In the genomic region with DNA sequence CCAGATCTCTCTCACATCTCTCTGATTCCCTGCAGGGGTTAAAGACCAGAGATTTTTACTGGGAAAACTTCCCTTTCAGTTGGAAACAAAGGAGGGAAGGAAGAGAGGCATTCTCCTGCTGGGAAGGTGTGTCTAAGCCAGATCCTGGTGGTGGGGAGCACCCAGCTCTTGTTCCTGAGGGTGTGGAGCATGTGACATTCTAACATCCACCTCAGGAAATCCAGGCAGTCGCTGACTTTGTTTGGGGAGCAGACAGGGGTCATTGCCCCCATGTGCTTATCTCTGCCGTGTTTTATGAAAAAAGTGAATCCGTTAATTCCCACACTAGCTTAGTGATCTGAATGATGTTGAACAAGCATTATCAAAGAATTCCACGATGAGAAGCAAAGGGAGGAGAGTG, we compare ENCODE assay signal across 21 cellular contexts.
A peak's percentile ranks its signal among the peaks of the same experiment; 100 is the strongest.
DNase-seq lines count a peak whose midpoint lies in the region; ATAC-seq lines count a peak whose summit lies in the region.
"Had no signal": no experiment of that assay in that cellular context is flagged by ENCODE, and none has a peak within 500 bp of the region (broad histone marks: within the 10 kb centered on the region; RNA-seq: fewer than 3 reads in every experiment).

No MANE protein-coding gene starts in this region.

- peaks cover 47% of the 10 kb centered on the region for H3K36me3 Mint-ChIP-seq in activated CD4-positive, alpha-beta T cell treated with anti-CD3 and anti-CD28 coated beads, Interleukin-2, amount 10 ng/mL, durations not matched to agents 24 days and 14 days (ENCODE audit: low read depth)
- H3K36me3 Mint-ChIP-seq in activated CD4-positive, alpha-beta memory T cell treated with anti-CD3 and anti-CD28 coated beads, Interleukin-2, amount 10 ng/mL, durations not matched to agents 7 days and 5 days (ENCODE audit: low read depth) = peaks cover 57% of the 10 kb centered on the region
- H3K36me3 Mint-ChIP-seq in dendritic cell treated with granulocyte-macrophage colony-stimulating factor and Interleukin-4, amounts not matched to agents 40 ng/mL and 50 ng/mL, for 4 days (ENCODE audit: low read depth) = peaks cover 81% of the 10 kb centered on the region

- DNase-seq in activated CD4-positive, alpha-beta T cell treated with anti-CD3 and anti-CD28 coated beads, Interleukin-2, amount 10 ng/mL, durations not matched to agents 24 days and 14 days = no peak
- no peak for DNase-seq in activated CD4-positive, alpha-beta T cell treated with anti-CD3 and anti-CD28 coated beads, Interleukin-2, amount 50 U/mL, for 1 hour
- DNase-seq in activated CD4-positive, alpha-beta memory T cell treated with anti-CD3 and anti-CD28 coated beads, Interleukin-2, amount 10 ng/mL, durations not matched to agents 7 days and 5 days = no peak
- no peak for DNase-seq in SKM-1 (lab: John Stamatoyannopoulos, UW; ENCODE audit: unreplicated experiment)
- DNase-seq in stimulated activated CD4-positive, alpha-beta T cell treated with anti-CD3 and anti-CD28 coated beads, Interleukin-12 subunit alpha, Interleukin-12 subunit beta, amount 100 ng/mL, for 4 hours = no peak
- DNase-seq: activated T-cell treated with anti-CD3 and anti-CD28 coated beads, Interleukin-2, amount 50 U/mL, for 48 hours; BE2C; Caco-2; colonic mucosa; DMS79 treated with DMSO at 0.1 percent for 48 hours; IMR-90; kidney glomerular epithelial cell; mesenchymal stem cell; NCI-H1048; NCI-H187 treated with DMSO at 0.1 percent for 48 hours; NCI-H526 treated with DMSO at 0.1 percent for 48 hours; psoas muscle; upper lobe of right lung had no signal

- no peaks in the 10 kb centered on the region for H3K4me1 ChIP-seq in ACC112 (ENCODE audit: control insufficient read depth, insufficient read depth, low read length, unreplicated experiment)
- H3K4me1 ChIP-seq: BE2C, Caco-2, colonic mucosa, psoas muscle, upper lobe of right lung had no signal

- H2AFZ ChIP-seq in ACC112 (ENCODE audit: low read length, unreplicated experiment) = no peak overlapping the region

- H3K9me3 Mint-ChIP-seq in activated CD4-positive, alpha-beta T cell treated with anti-CD3 and anti-CD28 coated beads, Interleukin-2, amount 10 ng/mL, durations not matched to agents 24 days and 14 days = no peaks in the 10 kb centered on the region
- H3K9me3 Mint-ChIP-seq in activated CD4-positive, alpha-beta memory T cell treated with anti-CD3 and anti-CD28 coated beads, Interleukin-2, amount 10 ng/mL, durations not matched to agents 7 days and 5 days = no peaks in the 10 kb centered on the region
- no peaks in the 10 kb centered on the region for H3K9me3 Mint-ChIP-seq in dendritic cell treated with granulocyte-macrophage colony-stimulating factor and Interleukin-4, amounts not matched to agents 40 ng/mL and 50 ng/mL, for 4 days

- no peaks in the 10 kb centered on the region for H3K36me3 ChIP-seq in ACC112 (ENCODE audit: insufficient read depth, low read length)
- H3K36me3 ChIP-seq: BE2C, colonic mucosa, upper lobe of right lung had no signal

- peaks cover 42% of the 10 kb centered on the region for H3K4me1 Mint-ChIP-seq in activated CD4-positive, alpha-beta T cell treated with anti-CD3 and anti-CD28 coated beads, Interleukin-2, amount 10 ng/mL, durations not matched to agents 24 days and 14 days
- H3K4me1 Mint-ChIP-seq in activated CD4-positive, alpha-beta memory T cell treated with anti-CD3 and anti-CD28 coated beads, Interleukin-2, amount 10 ng/mL, durations not matched to agents 7 days and 5 days = peaks cover 52% of the 10 kb centered on the region
- H3K4me1 Mint-ChIP-seq in dendritic cell treated with granulocyte-macrophage colony-stimulating factor and Interleukin-4, amounts not matched to agents 40 ng/mL and 50 ng/mL, for 4 days (ENCODE audit: low read depth) = peaks cover 36% of the 10 kb centered on the region

- no peak overlapping the region for H3K4me3 ChIP-seq in ACC112 (ENCODE audit: low read depth, low read length)
- H3K4me3 ChIP-seq: colonic mucosa, psoas muscle, upper lobe of right lung had no signal

- no peaks in the 10 kb centered on the region for H3K79me2 ChIP-seq in ACC112 (ENCODE audit: control insufficient read depth, insufficient read depth, low read length, unreplicated experiment)

- POLR2A ChIA-PET in activated CD4-positive, alpha-beta memory T cell treated with anti-CD3 and anti-CD28 coated beads, Interleukin-2, amount 10 ng/mL, durations not matched to agents 7 days and 5 days (lab: Charles Lee) = no interaction called here

- H3K27ac ChIP-seq in ACC112 (ENCODE audit: low read depth, low read length) = peak overlapping the region; percentile 52
- H3K27ac ChIP-seq: colonic mucosa, psoas muscle, upper lobe of right lung had no signal

- H3K27me3 ChIP-seq in ACC112 (ENCODE audit: insufficient read depth, low read length) = no peaks in the 10 kb centered on the region
- H3K27me3 ChIP-seq: BE2C, colonic mucosa, upper lobe of right lung had no signal

- H3K4me3 Mint-ChIP-seq in activated CD4-positive, alpha-beta T cell treated with anti-CD3 and anti-CD28 coated beads, Interleukin-2, amount 10 ng/mL, durations not matched to agents 24 days and 14 days = peak overlapping the region; percentile 56
- H3K4me3 Mint-ChIP-seq in activated CD4-positive, alpha-beta memory T cell treated with anti-CD3 and anti-CD28 coated beads, Interleukin-2, amount 10 ng/mL, durations not matched to agents 7 days and 5 days = no peak overlapping the region
- H3K4me3 Mint-ChIP-seq in dendritic cell treated with granulocyte-macrophage colony-stimulating factor and Interleukin-4, amounts not matched to agents 40 ng/mL and 50 ng/mL, for 4 days = no peak overlapping the region

- CTCF ChIA-PET in activated CD4-positive, alpha-beta memory T cell treated with anti-CD3 and anti-CD28 coated beads, Interleukin-2, amount 10 ng/mL, durations not matched to agents 7 days and 5 days (lab: Charles Lee) = no interaction called here

- peak overlapping the region; percentile 91 for H3K27ac Mint-ChIP-seq in activated CD4-positive, alpha-beta T cell treated with anti-CD3 and anti-CD28 coated beads, Interleukin-2, amount 10 ng/mL, durations not matched to agents 24 days and 14 days
- H3K27ac Mint-ChIP-seq in activated CD4-positive, alpha-beta memory T cell treated with anti-CD3 and anti-CD28 coated beads, Interleukin-2, amount 10 ng/mL, durations not matched to agents 7 days and 5 days = peak overlapping the region; percentile 72
- peak overlapping the region; percentile 80 for H3K27ac Mint-ChIP-seq in dendritic cell treated with granulocyte-macrophage colony-stimulating factor and Interleukin-4, amounts not matched to agents 40 ng/mL and 50 ng/mL, for 4 days

- intact Hi-C loops in activated CD4-positive, alpha-beta T cell treated with anti-CD3 and anti-CD28 coated beads, Interleukin-2, amount 10 ng/mL, durations not matched to agents 24 days and 14 days (cut with micrococcal nuclease) = loop anchor here (1.0 to 5.0 kb wide), 3 partner anchors 16 to 474 kb away; no protein-coding TSS in a partner anchor
- intact Hi-C loops in dendritic cell treated with granulocyte-macrophage colony-stimulating factor and Interleukin-4, amounts not matched to agents 40 ng/mL and 50 ng/mL, for 4 days (cut with micrococcal nuclease) = no loop called here

- ATAC-seq in GM18868 (IDR thresholded peaks at IDR 0.05; ENCODE audit: unreplicated experiment) = no peak
- ATAC-seq: psoas muscle had no signal

- H3K27me3 Mint-ChIP-seq in activated CD4-positive, alpha-beta T cell treated with anti-CD3 and anti-CD28 coated beads, Interleukin-2, amount 10 ng/mL, durations not matched to agents 24 days and 14 days = no peaks in the 10 kb centered on the region
- no peaks in the 10 kb centered on the region for H3K27me3 Mint-ChIP-seq in activated CD4-positive, alpha-beta memory T cell treated with anti-CD3 and anti-CD28 coated beads, Interleukin-2, amount 10 ng/mL, durations not matched to agents 7 days and 5 days
- no peaks in the 10 kb centered on the region for H3K27me3 Mint-ChIP-seq in dendritic cell treated with granulocyte-macrophage colony-stimulating factor and Interleukin-4, amounts not matched to agents 40 ng/mL and 50 ng/mL, for 4 days
